ENCODE assay signal across 2 cellular contexts in genomic region chr14:57112072-57112807, GRCh38.
TF ChIP-seq lines count a peak whose summit lies in the region.
"Not testable (repeated sequence)": the region's sequence is repeated elsewhere in the genome, so short reads cannot be mapped to it uniquely, and the experiment has no call there.

No MANE protein-coding gene starts in this region.

TF ChIP-seq in GM23338, 12 proteins besides CTCF, POLR2A, EP300 and RAD21:
- peak; percentile 52 for TF ChIP-seq POLR2AphosphoS5 (IDR thresholded peaks at IDR 0.05; ENCODE audit: low read depth)

TF ChIP-seq in HepG2, 621 proteins besides CTCF, POLR2A, EP300 and RAD21:
- TF ChIP-seq FOXA1 (IDR thresholded peaks at IDR 0.05) = not testable (repeated sequence)
- peak; percentile 56 for TF ChIP-seq FOXA1 (CRISPR knock-in tag; IDR thresholded peaks at IDR 0.05)
- 0 out of 2 replicates have a peak, but pooled peaks have one; percentile 24 for TF ChIP-seq FOXA3 (CRISPR knock-in tag; IDR thresholded peaks at IDR 0.05)
